15 cellular contexts compared by ENCODE assay signal in genomic region chr6:153208706-153209105, GRCh38.
DNase-seq lines count a peak whose midpoint lies in the region; ATAC-seq, FAIRE-seq and TF ChIP-seq lines count a peak whose summit lies in the region.
"Had no signal": no experiment of that assay in that cellular context is flagged by ENCODE, and none has a peak within 500 bp of the region (broad histone marks: within the 10 kb centered on the region; RNA-seq: fewer than 3 reads in every experiment).

No MANE protein-coding gene starts in this region.

- no peak for TF ChIP-seq CTCF in D721Med (IDR thresholded peaks at IDR 0.05; ENCODE audit: insufficient read depth, missing control alignments)

- FAIRE-seq in D721Med (lab: Jason Lieb, UNC) (peak; percentile 21), urothelium cell line (lab: Jason Lieb, UNC) (no peak)
- FAIRE-seq: keratinocyte had no signal

- ATAC-seq in left cardiac atrium (peak; percentile 57 to 82), HG03095 (IDR thresholded peaks at IDR 0.05; ENCODE audit: unreplicated experiment) (no peak)
- ATAC-seq: activated T-cell treated with anti-CD3 and anti-CD28 coated beads, Interleukin-2, amount 50 U/mL, for 4 hours; gastrocnemius medialis; mucosa of descending colon had no signal

- intact Hi-C loops in left cardiac atrium (cut with DNase I): no loop called here

- DNase-seq in D721Med (ENCODE audit: insufficient read length, low spot score): no peak
- peak; percentile 26 for DNase-seq in NCI-H128 (lab: John Stamatoyannopoulos, UW; ENCODE audit: unreplicated experiment)
- DNase-seq in NCI-H69 (lab: John Stamatoyannopoulos, UW): peak; percentile 63
- DNase-seq in left cardiac atrium: no peak
- DNase-seq in NCI-H1105 treated with DMSO at 0.1 percent for 48 hours (lab: John Stamatoyannopoulos, UW): no peak
- DNase-seq in iPS-NIHi11 (ENCODE audit: low spot score): no peak
- DNase-seq in urothelium cell line (ENCODE audit: low spot score): no peak
- DNase-seq: activated CD4-positive, alpha-beta T cell treated with anti-CD3 and anti-CD28 coated beads for 4 hours; activated T-cell treated with anti-CD3 and anti-CD28 coated beads, Interleukin-2, amount 50 U/mL, for 4 hours; gastrocnemius medialis; HFFc6; NCI-H526 treated with DMSO at 0.1 percent for 48 hours had no signal

Comparison
In these comparisons a context has a peak if more than half of its experiments do, and no peak if none do; other contexts are left out.
1. DNase-seq: peak in NCI-H128 (single experiment) and NCI-H69 (single experiment); none in D721Med (single experiment), left cardiac atrium (single experiment), NCI-H1105 treated with DMSO at 0.1 percent for 48 hours (single experiment), iPS-NIHi11 (single experiment) and urothelium cell line (single experiment).